In the genomic region with DNA sequence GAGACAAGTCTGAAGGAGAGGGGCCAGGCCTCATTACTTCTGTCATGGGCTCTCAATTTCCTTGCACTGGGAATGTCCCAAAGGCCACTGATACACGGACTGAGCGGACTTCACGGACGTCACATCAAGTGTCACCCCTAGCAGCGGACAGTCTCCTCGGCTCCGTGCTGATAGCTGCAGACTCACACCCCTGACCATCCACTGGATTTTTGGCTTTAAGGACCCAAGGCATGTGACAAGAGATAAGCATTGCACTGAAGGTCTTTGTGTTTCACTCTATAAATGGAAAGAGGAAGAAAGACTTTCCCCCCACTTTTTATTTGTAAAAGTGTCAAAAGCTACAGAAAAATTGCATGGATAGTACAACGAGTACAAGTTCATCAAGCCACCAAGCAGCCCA, we compare ENCODE assay signal across 1 cellular context.
TF ChIP-seq lines count a peak whose summit lies in the region.

No MANE protein-coding gene starts in this region.

TF ChIP-seq in K562, 482 proteins besides CTCF, POLR2A, EP300 and RAD21 (continued from another document):
- TF ChIP-seq SOX6 (IDR thresholded peaks at IDR 0.05) = peak; percentile 81; the same call in 1 of the 2 replicates
- TF ChIP-seq ATF1 (CRISPR knock-in tag; IDR thresholded peaks at IDR 0.05) = no peak
- peak; percentile 47 for TF ChIP-seq ATF1 (tag; IDR thresholded peaks at IDR 0.05)
- TF ChIP-seq MTA2 (IDR thresholded peaks at IDR 0.05; ENCODE audit: low read depth) = peak; percentile 9; the same call in 1 of the 2 replicates
- TF ChIP-seq POLR2AphosphoS5 (IDR thresholded peaks at IDR 0.05; ENCODE audit: control insufficient read depth, insufficient read depth, low read depth, low read length) = no peak
- TF ChIP-seq FOXJ3 (CRISPR knock-in tag; IDR thresholded peaks at IDR 0.05) = no peak
- TF ChIP-seq ELF2 (CRISPR knock-in tag; IDR thresholded peaks at IDR 0.05) = no peak
- TF ChIP-seq, protein P1, sequence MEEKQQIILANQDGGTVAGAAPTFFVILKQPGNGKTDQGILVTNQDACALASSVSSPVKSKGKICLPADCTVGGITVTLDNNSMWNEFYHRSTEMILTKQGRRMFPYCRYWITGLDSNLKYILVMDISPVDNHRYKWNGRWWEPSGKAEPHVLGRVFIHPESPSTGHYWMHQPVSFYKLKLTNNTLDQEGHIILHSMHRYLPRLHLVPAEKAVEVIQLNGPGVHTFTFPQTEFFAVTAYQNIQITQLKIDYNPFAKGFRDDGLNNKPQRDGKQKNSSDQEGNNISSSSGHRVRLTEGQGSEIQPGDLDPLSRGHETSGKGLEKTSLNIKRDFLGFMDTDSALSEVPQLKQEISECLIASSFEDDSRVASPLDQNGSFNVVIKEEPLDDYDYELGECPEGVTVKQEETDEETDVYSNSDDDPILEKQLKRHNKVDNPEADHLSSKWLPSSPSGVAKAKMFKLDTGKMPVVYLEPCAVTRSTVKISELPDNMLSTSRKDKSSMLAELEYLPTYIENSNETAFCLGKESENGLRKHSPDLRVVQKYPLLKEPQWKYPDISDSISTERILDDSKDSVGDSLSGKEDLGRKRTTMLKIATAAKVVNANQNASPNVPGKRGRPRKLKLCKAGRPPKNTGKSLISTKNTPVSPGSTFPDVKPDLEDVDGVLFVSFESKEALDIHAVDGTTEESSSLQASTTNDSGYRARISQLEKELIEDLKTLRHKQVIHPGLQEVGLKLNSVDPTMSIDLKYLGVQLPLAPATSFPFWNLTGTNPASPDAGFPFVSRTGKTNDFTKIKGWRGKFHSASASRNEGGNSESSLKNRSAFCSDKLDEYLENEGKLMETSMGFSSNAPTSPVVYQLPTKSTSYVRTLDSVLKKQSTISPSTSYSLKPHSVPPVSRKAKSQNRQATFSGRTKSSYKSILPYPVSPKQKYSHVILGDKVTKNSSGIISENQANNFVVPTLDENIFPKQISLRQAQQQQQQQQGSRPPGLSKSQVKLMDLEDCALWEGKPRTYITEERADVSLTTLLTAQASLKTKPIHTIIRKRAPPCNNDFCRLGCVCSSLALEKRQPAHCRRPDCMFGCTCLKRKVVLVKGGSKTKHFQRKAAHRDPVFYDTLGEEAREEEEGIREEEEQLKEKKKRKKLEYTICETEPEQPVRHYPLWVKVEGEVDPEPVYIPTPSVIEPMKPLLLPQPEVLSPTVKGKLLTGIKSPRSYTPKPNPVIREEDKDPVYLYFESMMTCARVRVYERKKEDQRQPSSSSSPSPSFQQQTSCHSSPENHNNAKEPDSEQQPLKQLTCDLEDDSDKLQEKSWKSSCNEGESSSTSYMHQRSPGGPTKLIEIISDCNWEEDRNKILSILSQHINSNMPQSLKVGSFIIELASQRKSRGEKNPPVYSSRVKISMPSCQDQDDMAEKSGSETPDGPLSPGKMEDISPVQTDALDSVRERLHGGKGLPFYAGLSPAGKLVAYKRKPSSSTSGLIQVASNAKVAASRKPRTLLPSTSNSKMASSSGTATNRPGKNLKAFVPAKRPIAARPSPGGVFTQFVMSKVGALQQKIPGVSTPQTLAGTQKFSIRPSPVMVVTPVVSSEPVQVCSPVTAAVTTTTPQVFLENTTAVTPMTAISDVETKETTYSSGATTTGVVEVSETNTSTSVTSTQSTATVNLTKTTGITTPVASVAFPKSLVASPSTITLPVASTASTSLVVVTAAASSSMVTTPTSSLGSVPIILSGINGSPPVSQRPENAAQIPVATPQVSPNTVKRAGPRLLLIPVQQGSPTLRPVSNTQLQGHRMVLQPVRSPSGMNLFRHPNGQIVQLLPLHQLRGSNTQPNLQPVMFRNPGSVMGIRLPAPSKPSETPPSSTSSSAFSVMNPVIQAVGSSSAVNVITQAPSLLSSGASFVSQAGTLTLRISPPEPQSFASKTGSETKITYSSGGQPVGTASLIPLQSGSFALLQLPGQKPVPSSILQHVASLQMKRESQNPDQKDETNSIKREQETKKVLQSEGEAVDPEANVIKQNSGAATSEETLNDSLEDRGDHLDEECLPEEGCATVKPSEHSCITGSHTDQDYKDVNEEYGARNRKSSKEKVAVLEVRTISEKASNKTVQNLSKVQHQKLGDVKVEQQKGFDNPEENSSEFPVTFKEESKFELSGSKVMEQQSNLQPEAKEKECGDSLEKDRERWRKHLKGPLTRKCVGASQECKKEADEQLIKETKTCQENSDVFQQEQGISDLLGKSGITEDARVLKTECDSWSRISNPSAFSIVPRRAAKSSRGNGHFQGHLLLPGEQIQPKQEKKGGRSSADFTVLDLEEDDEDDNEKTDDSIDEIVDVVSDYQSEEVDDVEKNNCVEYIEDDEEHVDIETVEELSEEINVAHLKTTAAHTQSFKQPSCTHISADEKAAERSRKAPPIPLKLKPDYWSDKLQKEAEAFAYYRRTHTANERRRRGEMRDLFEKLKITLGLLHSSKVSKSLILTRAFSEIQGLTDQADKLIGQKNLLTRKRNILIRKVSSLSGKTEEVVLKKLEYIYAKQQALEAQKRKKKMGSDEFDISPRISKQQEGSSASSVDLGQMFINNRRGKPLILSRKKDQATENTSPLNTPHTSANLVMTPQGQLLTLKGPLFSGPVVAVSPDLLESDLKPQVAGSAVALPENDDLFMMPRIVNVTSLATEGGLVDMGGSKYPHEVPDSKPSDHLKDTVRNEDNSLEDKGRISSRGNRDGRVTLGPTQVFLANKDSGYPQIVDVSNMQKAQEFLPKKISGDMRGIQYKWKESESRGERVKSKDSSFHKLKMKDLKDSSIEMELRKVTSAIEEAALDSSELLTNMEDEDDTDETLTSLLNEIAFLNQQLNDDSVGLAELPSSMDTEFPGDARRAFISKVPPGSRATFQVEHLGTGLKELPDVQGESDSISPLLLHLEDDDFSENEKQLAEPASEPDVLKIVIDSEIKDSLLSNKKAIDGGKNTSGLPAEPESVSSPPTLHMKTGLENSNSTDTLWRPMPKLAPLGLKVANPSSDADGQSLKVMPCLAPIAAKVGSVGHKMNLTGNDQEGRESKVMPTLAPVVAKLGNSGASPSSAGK (IDR thresholded peaks at IDR 0.05) = peak; percentile 74
- peak; percentile 17 to 74; a peak in 2 of 4 replicates for TF ChIP-seq RCOR1 (IDR thresholded peaks at IDR 0.05; ENCODE audit: borderline replicate concordance in 1 of 2, low read depth in 2 of 2, low read length in 2 of 2)
- TF ChIP-seq TEAD4 (IDR thresholded peaks at IDR 0.05; ENCODE audit: low read length) = peak; percentile 51; the same call in 1 of the 2 replicates
- TF ChIP-seq TEAD4 (CRISPR knock-in tag; IDR thresholded peaks at IDR 0.05; ENCODE audit: borderline replicate concordance) = no peak
- TF ChIP-seq FOSL1 (tag; conservative IDR thresholded peaks at IDR 0.05) = 0 out of 2 replicates have a peak, but pooled peaks have one; percentile 18
- TF ChIP-seq, protein P2, sequence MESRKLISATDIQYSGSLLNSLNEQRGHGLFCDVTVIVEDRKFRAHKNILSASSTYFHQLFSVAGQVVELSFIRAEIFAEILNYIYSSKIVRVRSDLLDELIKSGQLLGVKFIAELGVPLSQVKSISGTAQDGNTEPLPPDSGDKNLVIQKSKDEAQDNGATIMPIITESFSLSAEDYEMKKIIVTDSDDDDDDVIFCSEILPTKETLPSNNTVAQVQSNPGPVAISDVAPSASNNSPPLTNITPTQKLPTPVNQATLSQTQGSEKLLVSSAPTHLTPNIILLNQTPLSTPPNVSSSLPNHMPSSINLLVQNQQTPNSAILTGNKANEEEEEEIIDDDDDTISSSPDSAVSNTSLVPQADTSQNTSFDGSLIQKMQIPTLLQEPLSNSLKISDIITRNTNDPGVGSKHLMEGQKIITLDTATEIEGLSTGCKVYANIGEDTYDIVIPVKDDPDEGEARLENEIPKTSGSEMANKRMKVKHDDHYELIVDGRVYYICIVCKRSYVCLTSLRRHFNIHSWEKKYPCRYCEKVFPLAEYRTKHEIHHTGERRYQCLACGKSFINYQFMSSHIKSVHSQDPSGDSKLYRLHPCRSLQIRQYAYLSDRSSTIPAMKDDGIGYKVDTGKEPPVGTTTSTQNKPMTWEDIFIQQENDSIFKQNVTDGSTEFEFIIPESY (CRISPR knock-in tag; IDR thresholded peaks at IDR 0.05) = 0 out of 2 replicates have a peak, but pooled peaks have one; percentile 31
- peak; percentile 93 for TF ChIP-seq LCOR (CRISPR knock-in tag; IDR thresholded peaks at IDR 0.05)
